ENCODE assay signal across 10 cellular contexts in the genomic region with DNA sequence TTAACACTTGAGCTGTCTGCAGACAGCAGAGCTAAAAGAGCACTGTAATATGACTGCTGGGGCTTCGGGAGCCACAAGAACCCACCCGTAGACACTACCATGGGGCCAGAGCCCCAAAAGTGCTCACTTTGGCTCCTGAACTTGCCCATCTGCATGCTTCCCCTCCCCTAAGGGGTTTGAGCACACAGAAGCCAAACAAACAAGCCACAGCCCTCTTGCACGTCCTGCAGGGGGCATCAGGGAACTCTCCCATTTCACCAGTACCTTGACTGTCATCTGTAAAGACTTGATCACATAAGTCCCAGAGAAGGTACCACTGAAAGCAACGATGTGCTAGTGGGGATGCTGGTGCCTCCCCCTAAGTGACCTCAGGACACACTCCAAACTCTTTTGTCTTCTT.
DNase-seq lines count a peak whose midpoint lies in the region; ATAC-seq and TF ChIP-seq lines count a peak whose summit lies in the region.
"Had no signal": no experiment of that assay in that cellular context is flagged by ENCODE, and none has a peak within 500 bp of the region (broad histone marks: within the 10 kb centered on the region; RNA-seq: fewer than 3 reads in every experiment).

No MANE protein-coding gene starts in this region.

- DNase-seq in AG09309 (ENCODE audit: low read depth) = no peak
- DNase-seq in NT2/D1 (ENCODE audit: low read depth, low spot score) = peak; percentile 32
- peak; percentile 9 for DNase-seq in fibroblast of the aortic adventitia (ENCODE audit: low read depth)
- no peak for DNase-seq in NCI-H2227 (lab: John Stamatoyannopoulos, UW; ENCODE audit: unreplicated experiment)
- DNase-seq in C1 segment of cervical spinal cord (lab: John Stamatoyannopoulos, UW) = no peak
- no peak for DNase-seq in right atrium auricular region (ENCODE audit: low spot score)
- DNase-seq: NCI-H187 had no signal

- TF ChIP-seq CTCF in AG09309 (IDR thresholded peaks at IDR 0.05; ENCODE audit: control insufficient read depth, insufficient read depth, low read depth, low read length, missing control alignments) = peak; percentile 52
- peak; percentile 34 for TF ChIP-seq CTCF in fibroblast of the aortic adventitia (IDR thresholded peaks at IDR 0.05; ENCODE audit: insufficient read depth, low read length)
- TF ChIP-seq CTCF in right atrium auricular region (IDR thresholded peaks at IDR 0.05) = no peak

- no peak overlapping the region for H3K4me3 ChIP-seq in AG09309 (ENCODE audit: control insufficient read depth, low read depth, low read length)
- H3K4me3 ChIP-seq in NT2/D1 (ENCODE audit: insufficient read length, low read depth) = no peak overlapping the region
- H3K4me3 ChIP-seq in fibroblast of the aortic adventitia (ENCODE audit: low read depth, low read length) = no peak overlapping the region
- H3K4me3 ChIP-seq in right atrium auricular region = no peak overlapping the region

- H3K27me3 ChIP-seq in NT2/D1 (ENCODE audit: insufficient read depth, insufficient read length) (no peaks in the 10 kb centered on the region), right atrium auricular region (no peaks in the 10 kb centered on the region)

- ATAC-seq in GM18907 (IDR thresholded peaks at IDR 0.05; ENCODE audit: unreplicated experiment) (peak; percentile 74), GM21447 (IDR thresholded peaks at IDR 0.05; ENCODE audit: unreplicated experiment) (no peak)
- ATAC-seq: natural killer cell treated with Interleukin-12 subunit alpha and Interleukin-12 subunit beta and Interleukin-15 and Interleukin-18, amount 100 ng/mL, for 72 hours had no signal

- H3K4me1 ChIP-seq in NT2/D1 (ENCODE audit: insufficient read depth, insufficient read length) = no peaks in the 10 kb centered on the region
- H3K4me1 ChIP-seq in right atrium auricular region = no peaks in the 10 kb centered on the region

- H3K9me3 ChIP-seq in NT2/D1 (ENCODE audit: insufficient read depth, low read length) (no peaks in the 10 kb centered on the region), right atrium auricular region (no peaks in the 10 kb centered on the region)

- no peak overlapping the region for H3K27ac ChIP-seq in right atrium auricular region

- H3K9ac ChIP-seq in NT2/D1 (ENCODE audit: insufficient read length, low read depth) = no peak overlapping the region

- H3K36me3 ChIP-seq in NT2/D1 (ENCODE audit: insufficient read depth, insufficient read length, low read length) (no peaks in the 10 kb centered on the region), right atrium auricular region (no peaks in the 10 kb centered on the region)

Comparison
In these comparisons a context has a peak if more than half of its experiments do, and no peak if none do; other contexts are left out.
1. DNase-seq: peak in NT2/D1 (single experiment) and fibroblast of the aortic adventitia (single experiment); none in AG09309 (single experiment), NCI-H2227 (single experiment), C1 segment of cervical spinal cord (0 of 14) and right atrium auricular region (single experiment).
2. CTCF ChIP-seq: peak in AG09309 (single experiment) and fibroblast of the aortic adventitia (single experiment); none in right atrium auricular region (0 of 2).